9 cellular contexts compared by ENCODE assay signal in the genomic region with DNA sequence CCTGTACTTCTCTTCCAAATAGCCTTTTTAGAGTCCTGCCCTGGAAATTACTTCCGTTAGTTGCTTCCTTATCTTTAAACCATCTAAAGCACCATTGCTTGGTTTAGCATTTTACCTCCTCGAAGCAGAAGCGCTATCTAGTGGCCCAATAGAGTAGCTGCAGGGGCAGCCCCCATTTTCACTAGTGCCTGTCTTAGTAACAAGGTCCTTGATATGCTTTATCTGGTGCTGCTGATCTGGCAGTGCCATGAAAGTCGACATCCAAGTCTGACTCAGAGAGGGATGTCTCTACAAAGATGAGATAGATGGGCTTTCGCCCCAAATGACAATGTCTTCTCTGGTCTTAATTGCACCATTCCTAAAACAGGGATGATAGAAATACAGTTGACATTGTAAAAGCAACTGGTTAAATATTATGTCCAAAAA. TPM values are rescaled to one million over a fixed set of nuclear protein-coding genes. Genes with fewer than 3 reads are reported as not detected.
DNase-seq lines count a peak whose midpoint lies in the region; ATAC-seq and TF ChIP-seq lines count a peak whose summit lies in the region.
"Had no signal": no experiment of that assay in that cellular context is flagged by ENCODE, and none has a peak within 500 bp of the region (broad histone marks: within the 10 kb centered on the region; RNA-seq: fewer than 3 reads in every experiment).

No MANE protein-coding gene starts in this region.

- no peaks in the 10 kb centered on the region for H3K36me3 ChIP-seq in liver (ENCODE audit: control insufficient read depth in 4 of 4, insufficient read depth in 3 of 4, low read depth in 1 of 4, low read length in 3 of 4)
- H3K36me3 ChIP-seq: neutrophil had no signal

- DNase-seq in NCI-H510A treated with DMSO at 0.1 percent for 48 hours (lab: John Stamatoyannopoulos, UW) (peak; percentile 96), cerebellar cortex (ENCODE audit: low spot score) (peak; percentile 75)
- peak; percentile 49 for DNase-seq in activated CD4-positive, alpha-beta T cell treated with anti-CD3 and anti-CD28 coated beads for 1 hour
- peak; percentile 47 for DNase-seq in stimulated activated CD8-positive, alpha-beta memory T cell treated with anti-CD3 and anti-CD28 coated beads, Interleukin-12 subunit alpha, Interleukin-12 subunit beta, amount 100 ng/mL, for 1 hour (ENCODE audit: low read depth)

- no peaks in the 10 kb centered on the region for H3K4me1 ChIP-seq in liver (ENCODE audit: control insufficient read depth in 4 of 4, insufficient read depth in 4 of 4, low read length in 3 of 4)

- H3K9me3 ChIP-seq in liver (ENCODE audit: control insufficient read depth in 4 of 4, low read length in 3 of 4): no peaks in the 10 kb centered on the region
- H3K9me3 ChIP-seq: neutrophil had no signal

- H3K9ac ChIP-seq in liver (ENCODE audit: low read depth in 1 of 2, low read length in 2 of 2): no peak overlapping the region

- H3K27ac ChIP-seq in liver (ENCODE audit: low read depth in 1 of 2, low read length in 2 of 2): no peak overlapping the region
- H3K27ac ChIP-seq: neutrophil had no signal

- TF ChIP-seq RAD21 in liver (IDR thresholded peaks at IDR 0.05): peak; percentile 79 to 87

- TF ChIP-seq CTCF in GM12875 (IDR thresholded peaks at IDR 0.05; ENCODE audit: borderline replicate concordance, insufficient read depth, low read depth, low read length) (peak; percentile 91), liver (IDR thresholded peaks at IDR 0.05; ENCODE audit: low read depth, low read length, missing input control) (peak; percentile 78)

- ATAC-seq in HG03378 (IDR thresholded peaks at IDR 0.05; ENCODE audit: unreplicated experiment): peak; percentile 68
- no peak for ATAC-seq in GM19397 (IDR thresholded peaks at IDR 0.05; ENCODE audit: unreplicated experiment)

- 1% methylated on average over 5 of the region's 5 CpGs for WGBS in liver

- H3K4me3 ChIP-seq in GM12875 (ENCODE audit: low read depth, low read length) (no peak overlapping the region), liver (ENCODE audit: low read depth in 1 of 3, low read length in 3 of 3) (no peak overlapping the region)

- H3K27me3 ChIP-seq in liver (ENCODE audit: control insufficient read depth in 4 of 4, insufficient read depth in 4 of 4, low read length in 3 of 4): no peaks in the 10 kb centered on the region

TF ChIP-seq in liver, 16 proteins besides CTCF, POLR2A, EP300 and RAD21:
- no peak for TF ChIP-seq ZBTB33 (IDR thresholded peaks at IDR 0.05)
- TF ChIP-seq HNF4A (conservative IDR thresholded peaks at IDR 0.05): peak in 1 of 2 donors; percentile 8

RNA-seq across cellular contexts. Expression of gene CIT, which starts 25.0 kb away (rescaled TPM):
- 10 to 100 TPM in 1 of 2 donors, 1 to 10 TPM in 1; 1.7 to 24.7 TPM for total RNA-seq in liver
- 1 to 10 TPM in 1 of 2 donors, under 1 TPM in 1; 0.31 to 2.0 TPM for polyA plus RNA-seq in liver
